In genomic region chr15:68626739-68627138, GRCh38 we compare ENCODE assay signal across 1 cellular context.
TF ChIP-seq lines count a peak whose summit lies in the region.

No MANE protein-coding gene starts in this region.

TF ChIP-seq in IMR-90, 13 proteins besides CTCF, POLR2A, EP300 and RAD21:
- TF ChIP-seq USF2 (IDR thresholded peaks at IDR 0.05; ENCODE audit: low read depth, low read length) (no peak), RFX5 (IDR thresholded peaks at IDR 0.05; ENCODE audit: low read depth, low read length) (no peak), MXI1 (IDR thresholded peaks at IDR 0.05; ENCODE audit: borderline replicate concordance, low read depth, low read length) (no peak), NFE2L2 (IDR thresholded peaks at IDR 0.05; ENCODE audit: low read depth, low read length) (no peak), SMC3 (IDR thresholded peaks at IDR 0.05; ENCODE audit: low read depth, low read length) (no peak), BHLHE40 (IDR thresholded peaks at IDR 0.05; ENCODE audit: low read depth, low read length) (no peak), MAFK (IDR thresholded peaks at IDR 0.05; ENCODE audit: low read depth, low read length) (no peak), CEBPB (IDR thresholded peaks at IDR 0.05; ENCODE audit: low read depth, low read length) (peak; percentile 53; the same call in 1 of the 2 replicates)
- TF ChIP-seq, protein P1, sequence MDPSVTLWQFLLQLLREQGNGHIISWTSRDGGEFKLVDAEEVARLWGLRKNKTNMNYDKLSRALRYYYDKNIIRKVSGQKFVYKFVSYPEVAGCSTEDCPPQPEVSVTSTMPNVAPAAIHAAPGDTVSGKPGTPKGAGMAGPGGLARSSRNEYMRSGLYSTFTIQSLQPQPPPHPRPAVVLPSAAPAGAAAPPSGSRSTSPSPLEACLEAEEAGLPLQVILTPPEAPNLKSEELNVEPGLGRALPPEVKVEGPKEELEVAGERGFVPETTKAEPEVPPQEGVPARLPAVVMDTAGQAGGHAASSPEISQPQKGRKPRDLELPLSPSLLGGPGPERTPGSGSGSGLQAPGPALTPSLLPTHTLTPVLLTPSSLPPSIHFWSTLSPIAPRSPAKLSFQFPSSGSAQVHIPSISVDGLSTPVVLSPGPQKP (IDR thresholded peaks at IDR 0.05; ENCODE audit: borderline replicate concordance, low read depth, low read length), result no peak
